33 cellular contexts compared by ENCODE assay signal in the genomic region with DNA sequence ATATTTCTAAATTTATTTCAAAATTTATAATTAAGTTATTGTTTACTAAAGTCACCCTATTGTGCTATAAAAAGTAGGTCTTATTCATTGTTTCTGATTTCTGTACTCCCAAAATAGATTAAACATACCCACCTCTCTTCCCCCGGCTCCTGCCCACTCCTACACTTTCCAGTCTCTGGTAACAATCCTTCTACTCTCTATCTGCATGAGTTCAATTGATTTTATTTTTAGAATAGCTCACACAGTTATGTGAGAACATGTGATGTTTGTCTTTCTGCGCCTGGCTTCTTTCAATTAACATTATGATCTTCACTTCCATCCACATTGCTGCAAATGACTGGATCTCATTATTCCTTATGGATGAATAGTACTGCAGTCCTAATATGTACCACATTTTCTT.
"Had no signal": no experiment of that assay in that cellular context is flagged by ENCODE, and none has a peak within 500 bp of the region (broad histone marks: within the 10 kb centered on the region; RNA-seq: fewer than 3 reads in every experiment).

No MANE protein-coding gene starts in this region.

- DNase-seq: Karpas-422, Kasumi-1, KG1, MG63, MM.1S, MV-4-11, NCI-H1048, NCI-H1092, NCI-H1092 treated with DMSO at 0.1 percent for 48 hours, NCI-H1105, NCI-H1105 treated with DMSO at 0.1 percent for 48 hours, NCI-H1417, NCI-H1417 treated with DMSO at 0.1 percent for 48 hours, NCI-H1436, NCI-H1436 treated with DMSO at 0.1 percent for 48 hours, NCI-H146, NCI-H1694, NCI-H1694 treated with DMSO at 0.1 percent for 48 hours, NCI-H187, NCI-H187 treated with DMSO at 0.1 percent for 48 hours, NCI-H1930, NCI-H2029, NCI-H2029 treated with DMSO at 0.1 percent for 48 hours, NCI-H2081, NCI-H2081 treated with DMSO at 0.1 percent for 48 hours, NCI-H2107, NCI-H2171, NCI-H2171 treated with DMSO at 0.1 percent for 48 hours, NCI-H2227 treated with DMSO at 0.1 percent for 48 hours, NCI-H226, NCI-H345, NCI-H446, NCI-H446 treated with DMSO at 0.1 percent for 48 hours had no signal
